7 cellular contexts compared by ENCODE assay signal in the genomic region with DNA sequence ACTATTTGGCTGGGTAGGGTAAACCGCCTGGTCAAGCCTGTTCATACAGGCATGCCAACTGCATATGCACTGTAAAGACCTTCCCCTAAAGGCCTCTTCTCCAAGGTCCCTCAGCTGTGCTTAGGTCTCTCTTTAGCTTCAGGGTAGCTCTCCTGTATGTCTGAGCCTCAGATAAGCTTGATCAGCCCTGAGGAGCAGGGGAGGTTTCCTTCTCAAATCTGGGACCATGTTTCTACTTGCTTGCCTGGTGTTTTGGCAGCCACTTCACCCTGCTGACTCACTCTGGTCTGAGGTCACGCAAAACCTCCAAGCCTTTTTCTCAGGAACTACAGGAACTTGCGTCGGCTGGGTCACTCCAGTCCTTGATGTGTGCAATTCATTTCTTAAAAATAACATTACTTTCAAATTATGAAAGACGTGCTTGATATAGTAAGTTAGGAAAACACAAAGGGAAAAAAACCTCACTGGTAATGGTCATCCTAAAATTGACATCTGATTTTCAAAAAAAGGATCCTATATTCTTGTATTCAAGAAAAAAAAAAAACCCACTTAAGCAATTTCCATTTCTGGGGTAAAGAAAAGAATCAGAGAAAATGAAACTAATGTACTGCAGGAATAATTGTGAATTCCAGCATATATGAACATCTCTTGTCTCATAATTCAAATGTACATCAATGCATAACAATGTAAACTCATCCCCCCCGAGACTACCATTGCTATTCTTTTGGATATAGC. TPM values are rescaled to one million over a fixed set of nuclear protein-coding genes. Genes with fewer than 3 reads are reported as not detected.
DNase-seq lines count a peak whose midpoint lies in the region; ATAC-seq and TF ChIP-seq lines count a peak whose summit lies in the region.

No MANE protein-coding gene starts in this region.

- H3K4me1 ChIP-seq in muscle layer of duodenum (ENCODE audit: control insufficient read depth in 1 of 2, insufficient read depth in 2 of 2, low read length in 2 of 2) (peaks cover 22 to 31% of the 10 kb centered on the region in 2 donors), urinary bladder (ENCODE audit: insufficient read depth) (no peaks in the 10 kb centered on the region)

- ATAC-seq in HG02623 (IDR thresholded peaks at IDR 0.05; ENCODE audit: unreplicated experiment): no peak

- H3K4me3 ChIP-seq in HFF-Myc (replicated peaks; ENCODE audit: low read depth, low read length): no peak overlapping the region
- H3K4me3 ChIP-seq in muscle layer of duodenum (ENCODE audit: low read depth in 1 of 2, low read length in 2 of 2): no peak overlapping the region
- H3K4me3 ChIP-seq in urinary bladder (ENCODE audit: low read depth, low read length): no peak overlapping the region

- peak overlapping the region; percentile 42 for H3K27ac ChIP-seq in muscle layer of duodenum (ENCODE audit: low read length)
- H3K27ac ChIP-seq in urinary bladder (ENCODE audit: low read depth): peak overlapping the region; percentile 1

- 42% methylated on average over 6 of the region's 6 CpGs for WGBS in urinary bladder

- no peaks in the 10 kb centered on the region for H3K9me3 ChIP-seq in muscle layer of duodenum (ENCODE audit: control insufficient read depth in 1 of 2, low read length in 2 of 2)

- DNase-seq in HFF-Myc (ENCODE audit: extremely low read depth, low read depth) (peak; percentile 79), SKM-1 (lab: John Stamatoyannopoulos, UW; ENCODE audit: unreplicated experiment) (peak; percentile 78), dermis blood vessel endothelial cell (peak; percentile 97), KG1 (lab: John Stamatoyannopoulos, UW) (no peak)

- H3K36me3 ChIP-seq in muscle layer of duodenum (ENCODE audit: control insufficient read depth in 1 of 2, insufficient read depth in 2 of 2, low read length in 2 of 2) (no peaks in the 10 kb centered on the region), urinary bladder (ENCODE audit: insufficient read depth) (no peaks in the 10 kb centered on the region)

- no peak for TF ChIP-seq CTCF in HFF-Myc (IDR thresholded peaks at IDR 0.05; ENCODE audit: low read depth, low read length, missing control alignments)

- no peaks in the 10 kb centered on the region for H3K27me3 ChIP-seq in muscle layer of duodenum (ENCODE audit: low read depth, low read length)

RNA-seq across cellular contexts. Expression of a gene that starts 24.7 kb away (rescaled TPM):
- 18.7 and 25.3 TPM in 2 replicates for total RNA-seq in dermis blood vessel endothelial cell
- total RNA-seq in urinary bladder: 8.7 TPM
- polyA plus RNA-seq in urinary bladder: 15.0 TPM

RNA-seq across cellular contexts. Expression of a gene that starts 47.4 kb away (rescaled TPM):
- total RNA-seq in dermis blood vessel endothelial cell (164 and 212 TPM in 2 replicates), urinary bladder (79.1 TPM)
- polyA plus RNA-seq in urinary bladder: 83.1 TPM
